Comparison of ENCODE assay signal across 17 cellular contexts in the genomic region with DNA sequence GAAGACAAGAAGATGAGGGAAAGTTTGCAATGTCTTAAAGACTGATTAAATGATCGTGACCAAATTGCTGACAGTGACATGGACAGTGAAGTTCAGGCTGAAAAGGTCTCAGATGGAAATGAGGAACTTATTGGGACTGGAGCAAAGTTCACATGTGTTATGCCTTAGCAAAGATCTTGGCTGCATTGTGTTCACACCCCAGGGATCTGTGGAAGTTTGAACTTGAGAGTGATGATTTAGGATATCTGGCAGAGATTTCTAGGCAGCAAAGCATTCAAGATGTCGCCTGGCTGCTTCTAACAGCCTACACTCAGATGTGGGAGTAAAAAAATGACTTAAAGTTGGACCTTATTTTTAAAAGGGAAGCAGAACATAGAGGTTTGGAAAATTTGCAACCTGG. TPM values are rescaled to one million over a fixed set of nuclear protein-coding genes. Genes with fewer than 3 reads are reported as not detected.
"Had no signal": no experiment of that assay in that cellular context is flagged by ENCODE, and none has a peak within 500 bp of the region (broad histone marks: within the 10 kb centered on the region; RNA-seq: fewer than 3 reads in every experiment).

No MANE protein-coding gene starts in this region.

- DNase-seq: activated CD4-positive, alpha-beta memory T cell treated with anti-CD3 and anti-CD28 coated beads, Interleukin-2, amount 10 ng/mL, durations not matched to agents 7 days and 5 days; activated CD4-positive, alpha-beta T cell treated with anti-CD3 and anti-CD28 coated beads for 36 hours; activated effector memory CD4-positive, alpha-beta T cell treated with anti-CD3 and anti-CD28 coated beads, Interleukin-2, amount 50 U/mL, for 16 hours; activated T-cell treated with anti-CD3 and anti-CD28 coated beads, Interleukin-2, amount 50 U/mL, for 4 hours; amniotic stem cell; esophagus squamous epithelium; heart right ventricle; mammary epithelial cell; naive B cell; thyroid gland; WERI-Rb-1 had no signal

- H3K27ac ChIP-seq: gastroesophageal sphincter, neutrophil, parathyroid adenoma, thyroid gland, WERI-Rb-1 had no signal

- H3K9ac ChIP-seq: parathyroid adenoma had no signal

- H3K4me3 ChIP-seq: esophagus squamous epithelium, gastroesophageal sphincter, heart right ventricle, thyroid gland, vagina had no signal

- H3K27me3 ChIP-seq: esophagus squamous epithelium, gastroesophageal sphincter, heart right ventricle, neutrophil, thyroid gland, vagina had no signal

- H3K9me3 ChIP-seq: esophagus squamous epithelium, gastroesophageal sphincter, neutrophil, thyroid gland, vagina had no signal

- H3K4me1 ChIP-seq: parathyroid adenoma had no signal

RNA-seq across cellular contexts. Expression of a gene that starts 59.3 kb away (rescaled TPM):
- total RNA-seq: activated CD4-positive, alpha-beta memory T cell treated with anti-CD3 and anti-CD28 coated beads, Interleukin-2, amount 10 ng/mL, durations not matched to agents 7 days and 5 days; activated CD4-positive, alpha-beta T cell treated with anti-CD3 and anti-CD28 coated beads for 36 hours; activated naive CD4-positive, alpha-beta T cell treated with anti-CD3 and anti-CD28 coated beads, Interleukin-2, amount 50 U/mL, for 72 hours; activated T-cell treated with anti-CD3 and anti-CD28 coated beads, Interleukin-2, amount 50 U/mL, for 4 hours; T-helper 1 cell treated with Interleukin-12 subunit alpha and Interleukin-12 subunit beta and Interleukin-4 antibody, amounts not matched to agents 30 ng/mL and 1 ng/mL, for 36 hours had no signal
